Comparison of ENCODE assay signal across 9 cellular contexts in the genomic region with DNA sequence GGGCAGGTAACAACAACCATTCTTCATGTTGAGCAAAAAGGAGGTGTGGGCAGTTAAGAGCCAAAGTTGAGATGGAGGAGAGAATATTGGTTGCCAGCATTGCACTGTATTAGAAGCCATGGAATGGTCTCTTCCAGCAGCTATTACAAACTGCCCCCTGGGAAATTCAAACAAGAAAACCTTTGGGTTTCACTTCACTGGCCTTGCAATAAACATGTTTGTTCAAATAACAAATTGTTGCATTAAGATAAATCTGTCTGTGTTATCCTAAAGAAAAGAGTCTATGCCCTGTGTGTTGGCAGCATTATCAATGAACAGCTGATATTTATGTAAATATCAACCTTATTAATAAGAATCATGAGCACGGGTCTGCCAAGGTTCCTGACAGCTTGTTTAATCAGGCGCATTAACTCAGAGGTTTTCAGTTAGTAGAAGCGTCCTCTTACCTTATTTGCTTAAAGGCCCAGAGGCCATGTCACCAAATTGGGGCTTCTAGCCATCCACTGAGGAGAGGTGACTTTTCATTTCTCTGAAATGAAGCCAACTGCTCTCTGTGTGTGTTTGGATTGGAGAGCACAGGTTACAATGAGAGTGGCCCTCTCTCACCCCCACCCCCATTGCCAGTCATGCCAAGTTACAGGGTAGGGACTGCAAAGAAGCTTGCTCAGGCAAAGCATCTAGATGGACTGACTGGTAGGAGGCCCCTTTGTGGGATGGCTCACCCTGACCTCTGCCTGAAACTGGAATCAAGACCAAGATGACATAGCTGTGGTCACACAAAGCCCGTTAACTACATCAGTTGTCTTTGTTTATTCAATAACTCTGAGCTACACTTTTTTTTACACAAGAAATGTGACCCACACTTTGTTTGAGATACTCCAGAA. TPM values are rescaled to one million over a fixed set of nuclear protein-coding genes. Genes with fewer than 3 reads are reported as not detected.
DNase-seq lines count a peak whose midpoint lies in the region; ATAC-seq and TF ChIP-seq lines count a peak whose summit lies in the region.
"Had no signal": no experiment of that assay in that cellular context is flagged by ENCODE, and none has a peak within 500 bp of the region (broad histone marks: within the 10 kb centered on the region; RNA-seq: fewer than 3 reads in every experiment).

No MANE protein-coding gene starts in this region.

- intact Hi-C loops in mammary epithelial cell (cut with micrococcal nuclease), result no loop called here
- intact Hi-C loops in breast epithelium (cut with DNase I; ENCODE audit: low total_unique reads), result no loop called here
- intact Hi-C loops in testis (cut with DNase I; ENCODE audit: low total_unique reads), result no loop called here

- no peaks in the 10 kb centered on the region for H4K20me1 ChIP-seq in mammary epithelial cell (ENCODE audit: insufficient read depth, low read length)

- H3K36me3 ChIP-seq in mammary epithelial cell (ENCODE audit: insufficient read depth, low read length) (no peaks in the 10 kb centered on the region), breast epithelium (no peaks in the 10 kb centered on the region), testis (ENCODE audit: low read depth, missing control alignments) (no peaks in the 10 kb centered on the region)
- H3K36me3 ChIP-seq: cardiac muscle cell had no signal

- H3K9me3 ChIP-seq in mammary epithelial cell (replicated peaks; ENCODE audit: insufficient read depth, low read length), result no peaks in the 10 kb centered on the region
- no peaks in the 10 kb centered on the region for H3K9me3 ChIP-seq in breast epithelium
- H3K9me3 ChIP-seq in testis, result no peaks in the 10 kb centered on the region

- H3K27ac ChIP-seq in mammary epithelial cell (ENCODE audit: insufficient read depth, low read depth, low read length), result no peak overlapping the region
- no peak overlapping the region for H3K27ac ChIP-seq in breast epithelium
- no peak overlapping the region for H3K27ac ChIP-seq in testis
- H3K27ac ChIP-seq: cardiac muscle cell had no signal

- TF ChIP-seq CTCF in mammary epithelial cell (conservative IDR thresholded peaks at IDR 0.05 in 1 of 2, IDR thresholded peaks at IDR 0.05 in 1 of 2; ENCODE audit: extremely low read depth in 1 of 2, insufficient read depth in 1 of 2, low read depth in 1 of 2, low read length in 2 of 2), result no peak
- no peak for TF ChIP-seq CTCF in breast epithelium (IDR thresholded peaks at IDR 0.05)
- no peak for TF ChIP-seq CTCF in testis (IDR thresholded peaks at IDR 0.05)

- TF ChIP-seq POLR2A in breast epithelium (IDR thresholded peaks at IDR 0.05), result no peak
- no peak for TF ChIP-seq POLR2A in testis (IDR thresholded peaks at IDR 0.05)

- no peak overlapping the region for H3K4me2 ChIP-seq in mammary epithelial cell (ENCODE audit: insufficient read depth, low read depth, low read length)

- H3K79me2 ChIP-seq in mammary epithelial cell (ENCODE audit: insufficient read depth, low read length), result no peaks in the 10 kb centered on the region

- ATAC-seq in HG02870 (IDR thresholded peaks at IDR 0.05; ENCODE audit: unreplicated experiment), result peak; percentile 90

- DNase-seq in mammary epithelial cell (peak; percentile 51), breast epithelium (ENCODE audit: low spot score in 2 of 2) (no peak), NCI-H2081 (lab: John Stamatoyannopoulos, UW) (peak; percentile 43 to 90), germinal center (ENCODE audit: low spot score) (peak; percentile 27), testis (no peak), NK-92 (lab: John Stamatoyannopoulos, UW; ENCODE audit: unreplicated experiment) (no peak)
- DNase-seq in activated CD8-positive, alpha-beta memory T cell treated with anti-CD3 and anti-CD28 coated beads, Interleukin-2, amount 50 U/mL, for 4 hours, result no peak

- H3K4me3 ChIP-seq in mammary epithelial cell (replicated peaks in 1 of 3; ENCODE audit: insufficient read depth in 1 of 3, low read depth in 2 of 3, low read length in 3 of 3) (no peak overlapping the region), breast epithelium (no peak overlapping the region), testis (no peak overlapping the region)
- H3K4me3 ChIP-seq: cardiac muscle cell had no signal

- H3K9ac ChIP-seq in mammary epithelial cell (ENCODE audit: insufficient read depth, low read length), result no peak overlapping the region

- CTCF ChIA-PET in mammary epithelial cell (lab: Charles Lee; ENCODE audit: low non-redundant PET), result no interaction called here

- H3K27me3 ChIP-seq in mammary epithelial cell (ENCODE audit: insufficient read depth, low read length) (no peaks in the 10 kb centered on the region), breast epithelium (no peaks in the 10 kb centered on the region), testis (no peaks in the 10 kb centered on the region)
- H3K27me3 ChIP-seq: cardiac muscle cell had no signal

- in situ Hi-C loops in mammary epithelial cell (cut with MboI; ENCODE audit: low sequenced_read_pairs in 2 of 2), result no loop called here

- H2AFZ ChIP-seq in mammary epithelial cell (ENCODE audit: low read depth, low read length), result no peak overlapping the region

- no TSS peak for BruUV-seq in mammary epithelial cell (replicated peaks; lab: Mats Ljungman, UMichigan)

- dilution Hi-C loops in mammary epithelial cell (cut with HindIII; ENCODE audit: low sequenced_read_pairs), result no loop called here

- H3K4me1 ChIP-seq in mammary epithelial cell (ENCODE audit: insufficient read depth, low read length) (peaks cover 22% of the 10 kb centered on the region), breast epithelium (no peaks in the 10 kb centered on the region), testis (peaks cover 19% of the 10 kb centered on the region)

- 80% methylated on average over 4 of the region's 4 CpGs for whole genome bisulfite sequencing in mammary epithelial cell (ENCODE audit: low coverage, missing lambda C conversion rate)
- WGBS in testis, 2 donors, result 82 to 88% methylated on average over 4 of the region's 4 CpGs

RNA-seq across cellular contexts. Expression of a gene that starts 10.5 kb away (rescaled TPM):
- total RNA-seq in mammary epithelial cell (1 to 10 TPM; 7.4 to 8.5 TPM), breast epithelium (10 to 100 TPM; 19.8 to 23.7 (median 23.3) TPM), testis (10 to 100 TPM; 16.7 to 20.1 TPM)
- polyA plus RNA-seq in mammary epithelial cell (3.7 TPM), testis (ENCODE audit: insufficient read depth, low read depth, low replicate concordance) (16.5 TPM)
- 1.5 TPM for polyA minus RNA-seq in mammary epithelial cell

Comparison
In these comparisons a context has a peak if more than half of its experiments do, and no peak if none do; other contexts are left out.
1. DNase-seq: peak in mammary epithelial cell (single experiment), NCI-H2081 (2 of 2) and germinal center (single experiment); none in breast epithelium (0 of 2), testis (single experiment), activated CD8-positive, alpha-beta memory T cell treated with anti-CD3 and anti-CD28 coated beads, Interleukin-2, amount 50 U/mL, for 4 hours (single experiment) and NK-92 (single experiment).